ENCODE assay signal across 9 cellular contexts in genomic region chr11:69443968-69444364, GRCh38. TPM values are rescaled to one million over a fixed set of nuclear protein-coding genes. Genes with fewer than 3 reads are reported as not detected.
A peak's percentile ranks its signal among the peaks of the same experiment; 100 is the strongest.
DNase-seq lines count a peak whose midpoint lies in the region; ATAC-seq and TF ChIP-seq lines count a peak whose summit lies in the region.
"Had no signal": no experiment of that assay in that cellular context is flagged by ENCODE, and none has a peak within 500 bp of the region (broad histone marks: within the 10 kb centered on the region; RNA-seq: fewer than 3 reads in every experiment).

No MANE protein-coding gene starts in this region.

- ATAC-seq in PC-3 = no peak
- no peak for ATAC-seq in HG03039 (IDR thresholded peaks at IDR 0.05; ENCODE audit: unreplicated experiment)
- ATAC-seq in GM18520 (IDR thresholded peaks at IDR 0.05; ENCODE audit: unreplicated experiment) = no peak

- H2AFZ ChIP-seq in PC-3 (ENCODE audit: low read length) (peak overlapping the region; percentile 71), neural cell (ENCODE audit: low read depth, low read length) (peak overlapping the region; percentile 66)

- H3K9me3 Mint-ChIP-seq in endothelial cell (ENCODE audit: unreplicated experiment) = no peaks in the 10 kb centered on the region

- DNase-seq in BE2C (no peak), PC-3 (no peak), endothelial cell (ENCODE audit: low spot score) (peak; percentile 48), amniotic stem cell (lab: John Stamatoyannopoulos, UW) (no peak)
- no peak for DNase-seq in activated CD8-positive, alpha-beta memory T cell treated with anti-CD3 and anti-CD28 coated beads for 24 hours

- H3K36me3 Mint-ChIP-seq in endothelial cell (ENCODE audit: low read depth, unreplicated experiment) = no peaks in the 10 kb centered on the region

- no peaks in the 10 kb centered on the region for H4K20me1 ChIP-seq in PC-3 (ENCODE audit: low read length)
- H4K20me1 ChIP-seq in neural cell (ENCODE audit: insufficient read depth) = no peaks in the 10 kb centered on the region

- peaks cover 44% of the 10 kb centered on the region for H3K4me1 Mint-ChIP-seq in endothelial cell (ENCODE audit: unreplicated experiment)

- H3K4me2 ChIP-seq in PC-3 (ENCODE audit: low read length) (peak overlapping the region; percentile 67), neural cell (ENCODE audit: low read length) (peak overlapping the region; percentile 62)

- no peaks in the 10 kb centered on the region for H3K9me2 ChIP-seq in PC-3 (replicated peaks; ENCODE audit: low read length)
- no peaks in the 10 kb centered on the region for H3K9me2 ChIP-seq in neural cell (ENCODE audit: insufficient read depth, low read length)

- H3F3A ChIP-seq in PC-3 (ENCODE audit: low read length, unreplicated experiment) (no peaks in the 10 kb centered on the region), neural cell (ENCODE audit: insufficient read depth, low read length, poor library complexity, severe bottlenecking) (no peaks in the 10 kb centered on the region)

- TSS peak; percentile 92 for BruUV-seq in PC-3 (replicated peaks; lab: Mats Ljungman, UMichigan)

- H3K27ac Mint-ChIP-seq in endothelial cell (ENCODE audit: unreplicated experiment) = peak overlapping the region; percentile 96

- H3K36me3 ChIP-seq in BE2C (no peaks in the 10 kb centered on the region), PC-3 (ENCODE audit: low read depth, low read length) (no peaks in the 10 kb centered on the region), neural cell (ENCODE audit: insufficient read depth, low read length) (no peaks in the 10 kb centered on the region)
- H3K36me3 ChIP-seq: neutrophil had no signal

- CTCF ChIA-PET in PC-3 (lab: Charles Lee) = interaction anchor here (0.6 kb wide), 1 partner anchor 177 kb away, joined by 3 read pairs; no protein-coding TSS in a partner anchor

- intact Hi-C loops in PC-3 (cut with micrococcal nuclease) = loop anchor here (2.0 to 10.0 kb wide), 5 partner anchors 42 to 319 kb away; no protein-coding TSS in a partner anchor

- H3K27ac ChIP-seq in PC-3 (ENCODE audit: low read length) (peak overlapping the region; percentile 86), neural cell (ENCODE audit: low read length) (peak overlapping the region; percentile 48)
- H3K27ac ChIP-seq: neutrophil had no signal

- no peak for TF ChIP-seq EP300 in neural cell (conservative IDR thresholded peaks at IDR 0.05; ENCODE audit: poor library complexity, severe bottlenecking)

- H3K4me1 ChIP-seq in BE2C (peaks cover 17% of the 10 kb centered on the region), PC-3 (ENCODE audit: insufficient read depth, low read length) (peaks cover 39% of the 10 kb centered on the region)

- H3K4me3 ChIP-seq in BE2C (ENCODE audit: low read depth, low read length) (peak overlapping the region; percentile 41), PC-3 (ENCODE audit: low read length) (peak overlapping the region; percentile 48), neural cell (ENCODE audit: low read length) (peak overlapping the region; percentile 68)

- peaks cover 18% of the 10 kb centered on the region for H3K27me3 Mint-ChIP-seq in endothelial cell (ENCODE audit: unreplicated experiment)

- TF ChIP-seq RAD21 in neural cell (conservative IDR thresholded peaks at IDR 0.05) = no peak

- H3K9me3 ChIP-seq in BE2C (no peaks in the 10 kb centered on the region), PC-3 (ENCODE audit: low read length) (no peaks in the 10 kb centered on the region), neural cell (ENCODE audit: low read length) (no peaks in the 10 kb centered on the region)
- H3K9me3 ChIP-seq: neutrophil had no signal

- POLR2A ChIA-PET in PC-3 (lab: Charles Lee; ENCODE audit: unreplicated experiment) = no interaction called here

- H3K9ac ChIP-seq in PC-3 (ENCODE audit: low read length) (peak overlapping the region; percentile 62), neural cell (ENCODE audit: low read length) (peak overlapping the region; percentile 69)

- H3K4me3 Mint-ChIP-seq in endothelial cell (ENCODE audit: unreplicated experiment) = no peak overlapping the region

- H3K27me3 ChIP-seq in BE2C (no peaks in the 10 kb centered on the region), PC-3 (ENCODE audit: low read length) (no peaks in the 10 kb centered on the region), neural cell (ENCODE audit: insufficient read depth, low read depth, low read length) (no peaks in the 10 kb centered on the region)

- TF ChIP-seq CTCF in BE2C (IDR thresholded peaks at IDR 0.05; ENCODE audit: low read depth, low read length) (no peak), PC-3 (conservative IDR thresholded peaks at IDR 0.05; ENCODE audit: low read depth, low read length) (no peak), endothelial cell (IDR thresholded peaks at IDR 0.05; ENCODE audit: unreplicated experiment) (no peak), neural cell (IDR thresholded peaks at IDR 0.05; ENCODE audit: poor library complexity, severe bottlenecking) (no peak)

- H3K79me2 ChIP-seq in PC-3 (ENCODE audit: low read length) (no peaks in the 10 kb centered on the region), neural cell (replicated peaks; ENCODE audit: insufficient read depth, low read length) (no peaks in the 10 kb centered on the region)

TF ChIP-seq in neural cell, 6 proteins besides CTCF, POLR2A, EP300 and RAD21:
- TF ChIP-seq EZH2 (IDR thresholded peaks at IDR 0.05; ENCODE audit: borderline replicate concordance, insufficient read depth, low read length, poor library complexity, severe bottlenecking) (no peak), REST (IDR thresholded peaks at IDR 0.05; ENCODE audit: borderline replicate concordance) (no peak), SMC3 (conservative IDR thresholded peaks at IDR 0.05; ENCODE audit: poor library complexity) (no peak), MXI1 (conservative IDR thresholded peaks at IDR 0.05; ENCODE audit: poor library complexity, severe bottlenecking) (no peak), POLR2AphosphoS5 (IDR thresholded peaks at IDR 0.05) (no peak), TAF1 (IDR thresholded peaks at IDR 0.05; ENCODE audit: low read depth) (no peak)

RNA-seq across cellular contexts. Expression of gene LINC01488, which starts 37.5 kb away (rescaled TPM):
- not detected for polyA plus RNA-seq in BE2C (2012; ENCODE audit: insufficient read depth, insufficient read length, low read depth)
- total RNA-seq in PC-3 (2014; rRNA removed) (not detected in 2 replicates), endothelial cell (ENCODE audit: unreplicated experiment) (not detected)
- not detected in 2 replicates for polyA plus RNA-seq in neural cell
- not detected in 2 replicates for polyA minus RNA-seq in neural cell
